ENCODE assay signal across 16 cellular contexts in genomic region chr20:1215386-1216170, GRCh38. TPM values are rescaled to one million over a fixed set of nuclear protein-coding genes. Genes with fewer than 3 reads are reported as not detected.
DNase-seq lines count a peak whose midpoint lies in the region.
"Had no signal": no experiment of that assay in that cellular context is flagged by ENCODE, and none has a peak within 500 bp of the region (broad histone marks: within the 10 kb centered on the region; RNA-seq: fewer than 3 reads in every experiment).

No MANE protein-coding gene starts in this region.

- H3K36me3 Mint-ChIP-seq in CD4-positive, alpha-beta memory T cell: no peaks in the 10 kb centered on the region
- no peaks in the 10 kb centered on the region for H3K36me3 Mint-ChIP-seq in activated T-helper 2 cell treated with anti-CD3 and anti-CD28 coated beads, Interferon-gamma antibody, Interleukin-2, Interleukin-4, amounts not matched to agents 10 μg/mL and 5 μg/mL and 100 μg/mL, durations not matched to agents 14 hours and 24 hours and 36 hours (ENCODE audit: low read depth)
- H3K36me3 Mint-ChIP-seq: stimulated activated naive B cell treated with anti-CD40 and anti-IgM and Interleukin-4, amounts not matched to agents 10 μg/mL and 1 μg/mL and 100 μg/mL, for 72 hours had no signal

- peak overlapping the region; percentile 75 to 94 (median 89) for H3K27ac Mint-ChIP-seq in CD4-positive, alpha-beta memory T cell
- H3K27ac Mint-ChIP-seq in activated T-helper 2 cell treated with anti-CD3 and anti-CD28 coated beads, Interferon-gamma antibody, Interleukin-2, Interleukin-4, amounts not matched to agents 10 μg/mL and 5 μg/mL and 100 μg/mL, durations not matched to agents 14 hours and 24 hours and 36 hours: peak overlapping the region; percentile 80
- H3K27ac Mint-ChIP-seq: stimulated activated naive B cell treated with anti-CD40 and anti-IgM and Interleukin-4, amounts not matched to agents 10 μg/mL and 1 μg/mL and 100 μg/mL, for 72 hours had no signal

- no peaks in the 10 kb centered on the region for H3K9me3 ChIP-seq in CD4-positive, alpha-beta memory T cell (ENCODE audit: control insufficient read depth in 1 of 2, low read length in 2 of 2)
- H3K9me3 ChIP-seq: BE2C, MG63 had no signal

- peaks cover 0 to 1% (median 0%) of the 10 kb centered on the region in 8 donors for H3K9me3 Mint-ChIP-seq in CD4-positive, alpha-beta memory T cell
- H3K9me3 Mint-ChIP-seq in activated T-helper 2 cell treated with anti-CD3 and anti-CD28 coated beads, Interferon-gamma antibody, Interleukin-2, Interleukin-4, amounts not matched to agents 10 μg/mL and 5 μg/mL and 100 μg/mL, durations not matched to agents 14 hours and 24 hours and 36 hours: no peaks in the 10 kb centered on the region
- H3K9me3 Mint-ChIP-seq: stimulated activated naive B cell treated with anti-CD40 and anti-IgM and Interleukin-4, amounts not matched to agents 10 μg/mL and 1 μg/mL and 100 μg/mL, for 72 hours had no signal

- no peak overlapping the region for H3K4me3 ChIP-seq in CD4-positive, alpha-beta memory T cell (ENCODE audit: low read length in 2 of 2)
- H3K4me3 ChIP-seq: MG63 had no signal

- intact Hi-C loops in CD4-positive, alpha-beta memory T cell (cut with micrococcal nuclease): no loop called here
- intact Hi-C loops in activated T-helper 2 cell treated with anti-CD3 and anti-CD28 coated beads, Interferon-gamma antibody, Interleukin-2, Interleukin-4, amounts not matched to agents 10 μg/mL and 5 μg/mL and 100 μg/mL, durations not matched to agents 14 hours and 24 hours and 36 hours (cut with micrococcal nuclease): loop anchor here (10.0 kb wide), 2 partner anchors 241 to 249 kb away; partner anchors contain the start of gene NSFL1C

- peaks cover 33% of the 10 kb centered on the region for H3K4me1 ChIP-seq in CD4-positive, alpha-beta memory T cell (ENCODE audit: insufficient read depth, low read length)
- H3K4me1 ChIP-seq: BE2C had no signal

- CTCF ChIA-PET in CD4-positive, alpha-beta memory T cell (lab: Charles Lee; ENCODE audit: partially characterized antibody): interaction anchor here (1.0 kb wide), 1 partner anchor 107 kb away, joined by 4 read pairs; no protein-coding TSS in a partner anchor

- no peaks in the 10 kb centered on the region for H3K27me3 ChIP-seq in CD4-positive, alpha-beta memory T cell (ENCODE audit: insufficient read depth, low read length)
- H3K27me3 ChIP-seq: MG63 had no signal

- peak overlapping the region; percentile 48 to 72 (median 56) for H3K4me3 Mint-ChIP-seq in CD4-positive, alpha-beta memory T cell
- peak overlapping the region; percentile 45 for H3K4me3 Mint-ChIP-seq in activated T-helper 2 cell treated with anti-CD3 and anti-CD28 coated beads, Interferon-gamma antibody, Interleukin-2, Interleukin-4, amounts not matched to agents 10 μg/mL and 5 μg/mL and 100 μg/mL, durations not matched to agents 14 hours and 24 hours and 36 hours (ENCODE audit: low read depth)
- H3K4me3 Mint-ChIP-seq: stimulated activated naive B cell treated with anti-CD40 and anti-IgM and Interleukin-4, amounts not matched to agents 10 μg/mL and 1 μg/mL and 100 μg/mL, for 72 hours had no signal

- peaks cover 1 to 4% of the 10 kb centered on the region in 2 donors for H3K27me3 Mint-ChIP-seq in CD4-positive, alpha-beta memory T cell
- H3K27me3 Mint-ChIP-seq in activated T-helper 2 cell treated with anti-CD3 and anti-CD28 coated beads, Interferon-gamma antibody, Interleukin-2, Interleukin-4, amounts not matched to agents 10 μg/mL and 5 μg/mL and 100 μg/mL, durations not matched to agents 14 hours and 24 hours and 36 hours (ENCODE audit: low read depth): peaks cover 20% of the 10 kb centered on the region

- H3K36me3 ChIP-seq in CD4-positive, alpha-beta memory T cell (ENCODE audit: insufficient read depth, low read length): no peaks in the 10 kb centered on the region
- H3K36me3 ChIP-seq: BE2C, MG63 had no signal

- H3K4me1 Mint-ChIP-seq in CD4-positive, alpha-beta memory T cell: peaks cover 19 to 28% (median 26%) of the 10 kb centered on the region in 4 donors
- peaks cover 32% of the 10 kb centered on the region for H3K4me1 Mint-ChIP-seq in activated T-helper 2 cell treated with anti-CD3 and anti-CD28 coated beads, Interferon-gamma antibody, Interleukin-2, Interleukin-4, amounts not matched to agents 10 μg/mL and 5 μg/mL and 100 μg/mL, durations not matched to agents 14 hours and 24 hours and 36 hours (ENCODE audit: low read depth)

- H3K27ac ChIP-seq in CD4-positive, alpha-beta memory T cell (ENCODE audit: low read depth, low read length): peak overlapping the region; percentile 25

- DNase-seq in CD4-positive, alpha-beta memory T cell: peak in 2 of 5 donors; percentile 17 to 19
- peak; percentile 9 for DNase-seq in NCI-H69 (lab: John Stamatoyannopoulos, UW)
- no peak for DNase-seq in activated T-helper 2 cell treated with anti-CD3 and anti-CD28 coated beads, Interferon-gamma antibody, Interleukin-2, Interleukin-4, amounts not matched to agents 10 μg/mL and 5 μg/mL and 100 μg/mL, durations not matched to agents 14 hours and 24 hours and 36 hours (ENCODE audit: low spot score)
- peak; percentile 22 to 35 for DNase-seq in stimulated activated CD4-positive, alpha-beta T cell treated with anti-CD3 and anti-CD28 coated beads, Interleukin-1b, Interleukin-23, amount 100 ng/mL, for 4 hours (ENCODE audit: low read depth in 2 of 2)
- no peak for DNase-seq in COLO829 (ENCODE audit: low spot score)
- no peak for DNase-seq in NCI-H748 (lab: John Stamatoyannopoulos, UW; ENCODE audit: unreplicated experiment)
- DNase-seq in NCI-H187 (lab: John Stamatoyannopoulos, UW): no peak
- no peak for DNase-seq in HPDE6-E6E7 (ENCODE audit: extremely low spot score)
- DNase-seq: amniotic stem cell; BE2C; foreskin fibroblast; MG63; stimulated activated naive B cell treated with anti-CD40 and anti-IgM and Interleukin-4, amounts not matched to agents 10 μg/mL and 1 μg/mL and 100 μg/mL, for 72 hours; T-helper 9 cell had no signal

- POLR2A ChIA-PET in CD4-positive, alpha-beta memory T cell (lab: Charles Lee; ENCODE audit: partially characterized antibody): no interaction called here

RNA-seq across cellular contexts. Expression of gene RAD21L1, which starts 10.3 kb away (rescaled TPM):
- under 1 TPM in 1 of 2 experiments, not detected in 1; 0.78 TPM for total RNA-seq in CD4-positive, alpha-beta memory T cell
- polyA plus RNA-seq in CD4-positive, alpha-beta memory T cell: not detected
- total RNA-seq in activated T-helper 2 cell treated with anti-CD3 and anti-CD28 coated beads, Interferon-gamma antibody, Interleukin-2, Interleukin-4, amounts not matched to agents 10 μg/mL and 5 μg/mL and 100 μg/mL, durations not matched to agents 14 hours and 24 hours and 36 hours: 0.32 TPM in 1 of 2 replicates, not detected in the other
- total RNA-seq: dermis microvascular lymphatic vessel endothelial cell, kidney epithelial cell had no signal

RNA-seq across cellular contexts. Expression of gene C20orf202, which starts 12.3 kb away (rescaled TPM):
- total RNA-seq in CD4-positive, alpha-beta memory T cell: under 1 TPM in 1 of 2 experiments, not detected in 1; 0.20 TPM
- polyA plus RNA-seq in CD4-positive, alpha-beta memory T cell: under 1 TPM in 1 of 2 donors, not detected in 1; 0.18 TPM
- total RNA-seq in activated T-helper 2 cell treated with anti-CD3 and anti-CD28 coated beads, Interferon-gamma antibody, Interleukin-2, Interleukin-4, amounts not matched to agents 10 μg/mL and 5 μg/mL and 100 μg/mL, durations not matched to agents 14 hours and 24 hours and 36 hours: not detected in 2 replicates
- total RNA-seq: kidney epithelial cell had no signal

RNA-seq across cellular contexts. Expression of gene TMEM74B, which starts 30.8 kb away (rescaled TPM):
- not detected for total RNA-seq in CD4-positive, alpha-beta memory T cell
- polyA plus RNA-seq in CD4-positive, alpha-beta memory T cell: not detected
- total RNA-seq in activated T-helper 2 cell treated with anti-CD3 and anti-CD28 coated beads, Interferon-gamma antibody, Interleukin-2, Interleukin-4, amounts not matched to agents 10 μg/mL and 5 μg/mL and 100 μg/mL, durations not matched to agents 14 hours and 24 hours and 36 hours: 1.2 and 1.6 TPM in 2 replicates

RNA-seq across cellular contexts. Expression of gene SNPH, which starts 50.5 kb away (rescaled TPM):
- total RNA-seq in CD4-positive, alpha-beta memory T cell: 10 to 100 TPM; 14.3 to 15.9 TPM
- polyA plus RNA-seq in CD4-positive, alpha-beta memory T cell: 1 to 10 TPM; 2.5 to 6.6 TPM
- 2.7 and 3.1 TPM in 2 replicates for total RNA-seq in activated T-helper 2 cell treated with anti-CD3 and anti-CD28 coated beads, Interferon-gamma antibody, Interleukin-2, Interleukin-4, amounts not matched to agents 10 μg/mL and 5 μg/mL and 100 μg/mL, durations not matched to agents 14 hours and 24 hours and 36 hours

Comparison
In these comparisons a context has a peak if more than half of its experiments do, and no peak if none do; other contexts are left out.
1. DNase-seq: peak in NCI-H69 (single experiment) and stimulated activated CD4-positive, alpha-beta T cell treated with anti-CD3 and anti-CD28 coated beads, Interleukin-1b, Interleukin-23, amount 100 ng/mL, for 4 hours (2 of 2); none in activated T-helper 2 cell treated with anti-CD3 and anti-CD28 coated beads, Interferon-gamma antibody, Interleukin-2, Interleukin-4, amounts not matched to agents 10 μg/mL and 5 μg/mL and 100 μg/mL, durations not matched to agents 14 hours and 24 hours and 36 hours (single experiment), COLO829 (single experiment), NCI-H748 (single experiment), NCI-H187 (0 of 2) and HPDE6-E6E7 (single experiment).